8 cellular contexts compared by ENCODE assay signal in the genomic region with DNA sequence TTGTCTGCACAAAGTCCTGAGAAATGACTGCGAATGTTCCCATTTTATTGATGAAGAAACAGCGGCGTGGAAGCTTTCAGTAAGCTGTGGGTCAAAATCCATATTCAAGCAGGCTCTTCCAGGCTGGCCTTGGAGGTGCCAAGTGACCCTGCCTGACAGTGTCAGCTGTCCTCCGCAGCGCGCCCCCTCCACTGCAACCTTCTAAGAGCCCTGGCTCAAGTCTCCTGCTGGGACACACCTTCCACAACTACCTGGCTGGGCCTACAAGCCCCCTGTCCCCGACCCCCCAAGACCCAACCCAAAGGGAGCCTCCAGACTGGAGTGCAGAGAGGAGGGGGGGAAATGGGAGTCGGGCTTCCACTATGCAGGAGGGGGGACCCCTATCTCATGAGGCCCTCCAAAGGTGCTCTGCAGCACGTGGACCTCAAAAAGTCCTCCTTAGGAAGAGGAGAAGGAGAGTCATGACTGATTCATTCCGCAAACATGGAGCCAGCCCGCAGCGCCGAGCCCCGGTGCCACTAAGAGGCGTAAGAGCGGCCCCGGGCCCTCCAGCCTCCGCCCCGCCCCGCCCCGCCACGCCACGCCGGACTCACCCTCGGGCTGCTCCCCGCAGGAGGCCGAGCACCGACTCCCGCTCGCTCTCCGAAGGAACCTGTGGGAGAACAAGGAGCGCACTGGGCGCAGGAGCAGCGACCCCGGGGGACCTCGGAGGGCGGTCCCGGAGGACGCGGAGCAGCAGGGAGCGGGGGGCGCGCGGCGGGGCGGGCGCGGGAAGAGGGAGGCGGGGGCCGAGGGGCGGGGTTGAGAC. TPM values are rescaled to one million over a fixed set of nuclear protein-coding genes. Genes with fewer than 3 reads are reported as not detected.
DNase-seq lines count a peak whose midpoint lies in the region; ATAC-seq, FAIRE-seq and TF ChIP-seq lines count a peak whose summit lies in the region.

No MANE protein-coding gene starts in this region.

- H2AFZ ChIP-seq in ACC112 (ENCODE audit: low read length, unreplicated experiment), result peak overlapping the region; percentile 50

- H3K9ac ChIP-seq in stomach smooth muscle (ENCODE audit: low read length in 2 of 2), result peak overlapping the region; percentile 13 to 21

- ATAC-seq in SK-N-SH treated with all-trans-retinoic acid at 6 μM for 48 hours, result peak; percentile 82
- ATAC-seq in lung (ENCODE audit: insufficient read depth, low FRiP score), result peak; percentile 73
- ATAC-seq in GM19455 (IDR thresholded peaks at IDR 0.05; ENCODE audit: unreplicated experiment), result no peak

- H3K36me3 ChIP-seq in ACC112 (ENCODE audit: insufficient read depth, low read length) (no peaks in the 10 kb centered on the region), lung (ENCODE audit: control insufficient read depth in 2 of 2, insufficient read depth in 2 of 2, low read length in 2 of 2) (peaks cover 2 to 12% of the 10 kb centered on the region in 2 donors), stomach smooth muscle (ENCODE audit: control insufficient read depth in 2 of 2, insufficient read depth in 2 of 2, low read length in 2 of 2) (peaks cover 0 to 16% of the 10 kb centered on the region in 2 donors)

- H3K4me3 ChIP-seq in ACC112 (ENCODE audit: low read depth, low read length), result peak overlapping the region; percentile 77
- peak overlapping the region; percentile 48 to 93 (median 72) for H3K4me3 ChIP-seq in dorsolateral prefrontal cortex
- H3K4me3 ChIP-seq in lung, result peak overlapping the region; percentile 66
- H3K4me3 ChIP-seq in stomach smooth muscle (ENCODE audit: low read length in 2 of 2), result peak overlapping the region; percentile 54 to 75

- H3K27me3 ChIP-seq in ACC112 (ENCODE audit: insufficient read depth, low read length), result no peaks in the 10 kb centered on the region
- no peaks in the 10 kb centered on the region for H3K27me3 ChIP-seq in dorsolateral prefrontal cortex
- H3K27me3 ChIP-seq in lung (ENCODE audit: control insufficient read depth, insufficient read depth), result no peaks in the 10 kb centered on the region
- no peaks in the 10 kb centered on the region for H3K27me3 ChIP-seq in stomach smooth muscle (ENCODE audit: control insufficient read depth in 1 of 2, insufficient read depth in 2 of 2, low read length in 2 of 2)

- DNase-seq in H54 (ENCODE audit: insufficient read length, low spot score), result peak; percentile 80
- peak in 4 of 10 donors; percentile 24 to 58 (median 41) for DNase-seq in dorsolateral prefrontal cortex
- DNase-seq in lung (ENCODE audit: low spot score), result peak; percentile 52
- no peak for DNase-seq in NCI-H2107 (lab: John Stamatoyannopoulos, UW)

- no peaks in the 10 kb centered on the region for H3K9me3 ChIP-seq in lung (ENCODE audit: control insufficient read depth in 2 of 2, insufficient read depth in 1 of 2, low read length in 1 of 2)
- no peaks in the 10 kb centered on the region for H3K9me3 ChIP-seq in stomach smooth muscle (ENCODE audit: control insufficient read depth in 2 of 2, low read length in 2 of 2)

- no peak for TF ChIP-seq POLR2A in H54 (IDR thresholded peaks at IDR 0.05; ENCODE audit: low read depth, low read length)

- 9 to 15% methylated on average over 35 to 51 of the region's 51 CpGs for WGBS in lung, 2 donors

- intact Hi-C loops in dorsolateral prefrontal cortex (cut with DNase I), result loop anchor here in 1 of 2 donors (5.0 kb wide), 1 partner anchor 40 kb away; no protein-coding TSS in a partner anchor

- H3K27ac ChIP-seq in ACC112 (ENCODE audit: low read depth, low read length) (0 out of 2 replicates have a peak overlapping the region, but pooled peaks have one; percentile 13), dorsolateral prefrontal cortex (peak overlapping the region in 26 of 59 donors; percentile 0 to 86 (median 46)), lung (ENCODE audit: low read depth in 1 of 2, low read length in 1 of 2) (peak overlapping the region; percentile 70 to 87), stomach smooth muscle (ENCODE audit: low read length) (peak overlapping the region; percentile 2)

- FAIRE-seq in H54 (lab: Jason Lieb, UNC), result no peak

- peaks cover 7% of the 10 kb centered on the region for H3K4me1 ChIP-seq in ACC112 (ENCODE audit: control insufficient read depth, insufficient read depth, low read length, unreplicated experiment)
- peaks cover 4 to 6% of the 10 kb centered on the region in 2 donors for H3K4me1 ChIP-seq in lung (ENCODE audit: control insufficient read depth in 2 of 2, insufficient read depth in 2 of 2, low read length in 2 of 2)
- peaks cover 15% of the 10 kb centered on the region for H3K4me1 ChIP-seq in stomach smooth muscle (ENCODE audit: control insufficient read depth, insufficient read depth, low read length)

- TF ChIP-seq CTCF in dorsolateral prefrontal cortex (IDR thresholded peaks at IDR 0.05 in 54 of 56, conservative IDR thresholded peaks at IDR 0.05 in 2 of 56; ENCODE audit: low read depth in 1 of 56, partially characterized antibody in 56 of 56) (peak in 1 of 56 donors; percentile 17), lung (IDR thresholded peaks at IDR 0.05; ENCODE audit: control extremely low read depth, extremely low read depth) (no peak)

- peaks cover 4% of the 10 kb centered on the region for H3K79me2 ChIP-seq in ACC112 (ENCODE audit: control insufficient read depth, insufficient read depth, low read length, unreplicated experiment)

TF ChIP-seq in SK-N-SH treated with all-trans-retinoic acid at 6 μM for 48 hours, 23 proteins besides CTCF, POLR2A, EP300 and RAD21 (continues in another document):
- TF ChIP-seq, protein P1, sequence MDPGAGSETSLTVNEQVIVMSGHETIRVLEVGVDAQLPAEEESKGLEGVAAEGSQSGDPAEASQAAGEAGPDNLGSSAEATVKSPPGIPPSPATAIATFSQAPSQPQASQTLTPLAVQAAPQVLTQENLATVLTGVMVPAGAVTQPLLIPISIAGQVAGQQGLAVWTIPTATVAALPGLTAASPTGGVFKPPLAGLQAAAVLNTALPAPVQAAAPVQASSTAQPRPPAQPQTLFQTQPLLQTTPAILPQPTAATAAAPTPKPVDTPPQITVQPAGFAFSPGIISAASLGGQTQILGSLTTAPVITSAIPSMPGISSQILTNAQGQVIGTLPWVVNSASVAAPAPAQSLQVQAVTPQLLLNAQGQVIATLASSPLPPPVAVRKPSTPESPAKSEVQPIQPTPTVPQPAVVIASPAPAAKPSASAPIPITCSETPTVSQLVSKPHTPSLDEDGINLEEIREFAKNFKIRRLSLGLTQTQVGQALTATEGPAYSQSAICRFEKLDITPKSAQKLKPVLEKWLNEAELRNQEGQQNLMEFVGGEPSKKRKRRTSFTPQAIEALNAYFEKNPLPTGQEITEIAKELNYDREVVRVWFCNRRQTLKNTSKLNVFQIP (CRISPR knock-in tag; IDR thresholded peaks at IDR 0.05; ENCODE audit: borderline replicate concordance, low read depth), result no peak
- TF ChIP-seq ZNF70 (CRISPR knock-in tag; IDR thresholded peaks at IDR 0.05) (no peak), TOX (CRISPR knock-in tag; IDR thresholded peaks at IDR 0.05; ENCODE audit: borderline replicate concordance) (no peak), ISL1 (CRISPR knock-in tag; IDR thresholded peaks at IDR 0.05) (no peak), TCF4 (CRISPR knock-in tag; IDR thresholded peaks at IDR 0.05; ENCODE audit: borderline replicate concordance) (no peak), BACH2 (CRISPR knock-in tag; IDR thresholded peaks at IDR 0.05; ENCODE audit: borderline replicate concordance) (no peak), GLIS3 (CRISPR knock-in tag; IDR thresholded peaks at IDR 0.05) (no peak), ZFP30 (CRISPR knock-in tag; IDR thresholded peaks at IDR 0.05) (no peak)
- TF ChIP-seq, protein P2, sequence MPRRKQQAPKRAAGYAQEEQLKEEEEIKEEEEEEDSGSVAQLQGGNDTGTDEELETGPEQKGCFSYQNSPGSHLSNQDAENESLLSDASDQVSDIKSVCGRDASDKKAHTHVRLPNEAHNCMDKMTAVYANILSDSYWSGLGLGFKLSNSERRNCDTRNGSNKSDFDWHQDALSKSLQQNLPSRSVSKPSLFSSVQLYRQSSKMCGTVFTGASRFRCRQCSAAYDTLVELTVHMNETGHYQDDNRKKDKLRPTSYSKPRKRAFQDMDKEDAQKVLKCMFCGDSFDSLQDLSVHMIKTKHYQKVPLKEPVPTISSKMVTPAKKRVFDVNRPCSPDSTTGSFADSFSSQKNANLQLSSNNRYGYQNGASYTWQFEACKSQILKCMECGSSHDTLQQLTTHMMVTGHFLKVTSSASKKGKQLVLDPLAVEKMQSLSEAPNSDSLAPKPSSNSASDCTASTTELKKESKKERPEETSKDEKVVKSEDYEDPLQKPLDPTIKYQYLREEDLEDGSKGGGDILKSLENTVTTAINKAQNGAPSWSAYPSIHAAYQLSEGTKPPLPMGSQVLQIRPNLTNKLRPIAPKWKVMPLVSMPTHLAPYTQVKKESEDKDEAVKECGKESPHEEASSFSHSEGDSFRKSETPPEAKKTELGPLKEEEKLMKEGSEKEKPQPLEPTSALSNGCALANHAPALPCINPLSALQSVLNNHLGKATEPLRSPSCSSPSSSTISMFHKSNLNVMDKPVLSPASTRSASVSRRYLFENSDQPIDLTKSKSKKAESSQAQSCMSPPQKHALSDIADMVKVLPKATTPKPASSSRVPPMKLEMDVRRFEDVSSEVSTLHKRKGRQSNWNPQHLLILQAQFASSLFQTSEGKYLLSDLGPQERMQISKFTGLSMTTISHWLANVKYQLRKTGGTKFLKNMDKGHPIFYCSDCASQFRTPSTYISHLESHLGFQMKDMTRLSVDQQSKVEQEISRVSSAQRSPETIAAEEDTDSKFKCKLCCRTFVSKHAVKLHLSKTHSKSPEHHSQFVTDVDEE (CRISPR knock-in tag; IDR thresholded peaks at IDR 0.05), result no peak

RNA-seq across cellular contexts. Expression of a gene that starts 0.6 kb away (rescaled TPM):
- total RNA-seq in dorsolateral prefrontal cortex, result 10 to 100 TPM in 48 of 120 experiments, 1 to 10 TPM in 72; 4.8 to 18.7 (median 9.5) TPM
- 10 to 100 TPM; 32.2 to 38.7 TPM for total RNA-seq in lung
- 10 to 100 TPM in 1 of 2 donors, 1 to 10 TPM in 1; 9.9 to 17.0 TPM for polyA plus RNA-seq in lung

RNA-seq across cellular contexts. Expression of a gene that starts 14.6 kb away (rescaled TPM):
- total RNA-seq in dorsolateral prefrontal cortex (under 1 TPM in 13 of 120 experiments, not detected in 107; 0.17 to 0.74 (median 0.35) TPM), lung (1 to 10 TPM; 1.1 to 6.8 TPM)
- 1 to 10 TPM; 1.4 to 3.6 TPM for polyA plus RNA-seq in lung

RNA-seq across cellular contexts. Expression of a gene that starts 52.1 kb away (rescaled TPM):
- total RNA-seq in dorsolateral prefrontal cortex (under 1 TPM in 56 of 120 experiments, not detected in 64; 0.07 to 0.89 (median 0.22) TPM), lung (under 1 TPM in 1 of 2 donors, not detected in 1; 0.06 TPM)
- under 1 TPM; 0.01 to 0.02 TPM for polyA plus RNA-seq in lung

RNA-seq across cellular contexts. Expression of a gene that starts 53.6 kb away (rescaled TPM):
- total RNA-seq in dorsolateral prefrontal cortex (100 to 1,000 TPM in 70 of 120 experiments, 10 to 100 TPM in 50; 65.6 to 156 (median 103) TPM), lung (10 to 100 TPM; 49.6 to 86.3 TPM)
- polyA plus RNA-seq in lung, result 10 to 100 TPM; 50.5 to 82.6 TPM
